In genomic region chr5:54311178-54311811, GRCh38 we compare ENCODE assay signal across 8 cellular contexts. TPM values are rescaled to one million over a fixed set of nuclear protein-coding genes. Genes with fewer than 3 reads are reported as not detected.
DNase-seq lines count a peak whose midpoint lies in the region; ATAC-seq, FAIRE-seq and TF ChIP-seq lines count a peak whose summit lies in the region.

No MANE protein-coding gene starts in this region.

- ATAC-seq in A549 (peak; percentile 2 to 9; a peak in 3 of 6 replicates), GM18520 (IDR thresholded peaks at IDR 0.05; ENCODE audit: unreplicated experiment) (peak; percentile 4)
- ATAC-seq in natural killer cell treated with Interleukin-12 subunit alpha and Interleukin-12 subunit beta and Interleukin-15 and Interleukin-18, amount 100 ng/mL, for 72 hours: no peak

- H3K4me2 ChIP-seq in A549 (peak overlapping the region; percentile 79), SK-N-SH (peak overlapping the region; percentile 90)

- peak overlapping the region; percentile 91 for H3K4me3 Mint-ChIP-seq in natural killer cell treated with Interleukin-12 subunit alpha and Interleukin-12 subunit beta and Interleukin-15 and Interleukin-18, amount 100 ng/mL, for 72 hours

- POLR2A ChIA-PET in A549 (lab: Yijun Ruan, JAX): interaction anchor here (0.7 to 3.1 kb wide), 12 partner anchors 10 to 849 kb away, joined by 3 to 44 read pairs (median 5); partner anchors contain the start of gene GPX8
- POLR2A ChIA-PET in SK-N-SH (lab: Yijun Ruan, JAX): interaction anchor here (0.9 kb wide), 1 partner anchor 108 kb away, joined by 4 read pairs; no protein-coding TSS in a partner anchor
- POLR2A ChIA-PET in GM10248 (lab: Yijun Ruan, JAX): interaction anchor here (0.6 to 1.3 kb wide), 8 partner anchors 11 to 1450 kb away, joined by 3 to 4 read pairs (median 3); no protein-coding TSS in a partner anchor

- H3K79me2 ChIP-seq in SK-N-SH (ENCODE audit: insufficient read depth): peaks cover 33% of the 10 kb centered on the region

- H2AFZ ChIP-seq in SK-N-SH (ENCODE audit: low read depth): peak overlapping the region; percentile 90

- H3K9me3 ChIP-seq in A549 (no peaks in the 10 kb centered on the region), SK-N-SH (no peaks in the 10 kb centered on the region)

- H3K27ac ChIP-seq in A549 (peak overlapping the region; percentile 83 to 89), SK-N-SH (ENCODE audit: low read depth in 2 of 2, low read length in 1 of 2) (peak overlapping the region; percentile 80 to 81; a peak in 3 of 4 replicates), epithelial cell of prostate (peak overlapping the region; percentile 75)

- CTCF ChIA-PET in A549 (lab: Yijun Ruan, JAX) (interaction anchor here (0.7 to 2.4 kb wide), 9 partner anchors 12 to 179 kb away, joined by 3 to 8 read pairs (median 4); no protein-coding TSS in a partner anchor), SK-N-SH (lab: Yijun Ruan, JAX) (interaction anchor here (0.8 to 1.5 kb wide), 8 partner anchors 11 to 179 kb away, joined by 3 to 6 read pairs (median 3); no protein-coding TSS in a partner anchor), GM10248 (lab: Yijun Ruan, JAX) (interaction anchor here (0.9 to 2.8 kb wide), 15 partner anchors 11 to 178 kb away, joined by 3 to 14 read pairs (median 4); no protein-coding TSS in a partner anchor)

- WGBS in A549 (ENCODE audit: missing lambda C conversion rate): 6% methylated on average over 16 of the region's 16 CpGs
- 2% methylated on average over 16 of the region's 16 CpGs for WGBS in SK-N-SH (ENCODE audit: low lambda C conversion rate)

- peaks cover 3 to 5% of the 10 kb centered on the region in 2 donors for H3K27me3 Mint-ChIP-seq in natural killer cell treated with Interleukin-12 subunit alpha and Interleukin-12 subunit beta and Interleukin-15 and Interleukin-18, amount 100 ng/mL, for 72 hours

- DNase-seq in A549 (ENCODE audit: low read depth in 1 of 2, low spot score in 1 of 2) (peak in 1 of 2 experiments; percentile 6), SK-N-SH (peak; percentile 13), epithelial cell of prostate (ENCODE audit: low read depth, low spot score) (no peak), NCI-H510A (lab: John Stamatoyannopoulos, UW) (no peak), GM10248 (ENCODE audit: extremely low spot score) (no peak)
- DNase-seq in natural killer cell treated with Interleukin-12 subunit alpha and Interleukin-12 subunit beta and Interleukin-15 and Interleukin-18, amount 100 ng/mL, for 72 hours (ENCODE audit: low spot score): no peak
- DNase-seq in stimulated activated CD4-positive, alpha-beta T cell treated with anti-CD3 and anti-CD28 coated beads, Interleukin-4, amount 100 ng/mL, for 4 hours: no peak

- no peaks in the 10 kb centered on the region for H3K36me3 ChIP-seq in SK-N-SH (replicated peaks in 1 of 2; ENCODE audit: control insufficient read depth in 1 of 2, insufficient read depth in 2 of 2, low read length in 1 of 2)

- H3K4me3 ChIP-seq in A549 (peak overlapping the region; percentile 86), SK-N-SH (ENCODE audit: low read depth in 2 of 2, low read length in 1 of 2) (peak overlapping the region; percentile 65 to 98)

- TF ChIP-seq CTCF in A549 (IDR thresholded peaks at IDR 0.05) (no peak), SK-N-SH (IDR thresholded peaks at IDR 0.05) (no peak), GM10248 (IDR thresholded peaks at IDR 0.05; ENCODE audit: control extremely low read depth, extremely low read depth, low read depth, missing control alignments) (no peak)

- TF ChIP-seq POLR2A in A549 (IDR thresholded peaks at IDR 0.05; ENCODE audit: low read length): no peak

- no peak for TF ChIP-seq RAD21 in A549 (conservative IDR thresholded peaks at IDR 0.05 in 1 of 2, IDR thresholded peaks at IDR 0.05 in 1 of 2)
- no peak for TF ChIP-seq RAD21 in SK-N-SH (IDR thresholded peaks at IDR 0.05; ENCODE audit: low read length)

- no peaks in the 10 kb centered on the region for H3K36me3 Mint-ChIP-seq in natural killer cell treated with Interleukin-12 subunit alpha and Interleukin-12 subunit beta and Interleukin-15 and Interleukin-18, amount 100 ng/mL, for 72 hours

- no peak for TF ChIP-seq EP300 in A549 (IDR thresholded peaks at IDR 0.05)
- no peak for TF ChIP-seq EP300 in SK-N-SH (IDR thresholded peaks at IDR 0.05; ENCODE audit: borderline replicate concordance in 1 of 2, low read depth in 1 of 2, low read length in 1 of 2)

- no peaks in the 10 kb centered on the region for H4K20me1 ChIP-seq in SK-N-SH (ENCODE audit: insufficient read depth)

- no peaks in the 10 kb centered on the region for H3K9me2 ChIP-seq in SK-N-SH

- H3K27ac Mint-ChIP-seq in natural killer cell treated with Interleukin-12 subunit alpha and Interleukin-12 subunit beta and Interleukin-15 and Interleukin-18, amount 100 ng/mL, for 72 hours: peak overlapping the region; percentile 80 to 93

- H3K4me1 ChIP-seq in A549 (peaks cover 13% of the 10 kb centered on the region; the same call in 1 of the 3 replicates), SK-N-SH (ENCODE audit: control insufficient read depth in 1 of 2, insufficient read depth in 2 of 2, low read depth in 1 of 2, low read length in 1 of 2) (peaks cover 3 to 12% of the 10 kb centered on the region in 2 experiments; a peak in 3 of 4 replicates)

- no peaks in the 10 kb centered on the region for H3K9me3 Mint-ChIP-seq in natural killer cell treated with Interleukin-12 subunit alpha and Interleukin-12 subunit beta and Interleukin-15 and Interleukin-18, amount 100 ng/mL, for 72 hours

- no peaks in the 10 kb centered on the region for H3K27me3 ChIP-seq in SK-N-SH (ENCODE audit: insufficient read depth)

- peak overlapping the region; percentile 82 for H3K9ac ChIP-seq in SK-N-SH

- H3K4me1 Mint-ChIP-seq in natural killer cell treated with Interleukin-12 subunit alpha and Interleukin-12 subunit beta and Interleukin-15 and Interleukin-18, amount 100 ng/mL, for 72 hours (ENCODE audit: low read depth in 2 of 2): peaks cover 20 to 28% of the 10 kb centered on the region in 2 donors

- H3F3A ChIP-seq in SK-N-SH (replicated peaks; ENCODE audit: insufficient read depth): no peaks in the 10 kb centered on the region

- FAIRE-seq in A549 (lab: Jason Lieb, UNC): no peak

TF ChIP-seq in A549, 52 proteins besides CTCF, POLR2A, EP300 and RAD21:
- no peak for TF ChIP-seq NPAS2 (CRISPR knock-in tag; IDR thresholded peaks at IDR 0.05; ENCODE audit: borderline replicate concordance)

TF ChIP-seq in SK-N-SH, 30 proteins besides CTCF, POLR2A, EP300 and RAD21:
- TF ChIP-seq USF2 (IDR thresholded peaks at IDR 0.05; ENCODE audit: borderline replicate concordance, low read depth, low read length) (no peak), FOXJ3 (CRISPR knock-in tag; IDR thresholded peaks at IDR 0.05) (no peak), NRF1 (IDR thresholded peaks at IDR 0.05; ENCODE audit: low read depth, low read length) (no peak), TAF1 (IDR thresholded peaks at IDR 0.05; ENCODE audit: borderline replicate concordance, low read depth, low read length) (no peak), MEF2A (IDR thresholded peaks at IDR 0.05; ENCODE audit: borderline replicate concordance, low read depth) (no peak)

RNA-seq across cellular contexts. Expression of gene ARL15, which starts 0.9 kb away (rescaled TPM):
- polyA plus RNA-seq in A549 (2011; rRNA removed): 11.8 and 15.9 TPM in 2 replicates
- 2.8 and 4.5 TPM in 2 replicates for polyA plus RNA-seq in A549 (2012; cell fraction: cytosol; rRNA removed)
- 2.6 and 4.6 TPM in 2 replicates for polyA plus RNA-seq in A549 (2012; cell fraction: nucleus; rRNA removed)
- polyA plus RNA-seq in A549 (2017; fragmentation: RNase III; extraction: RNeasy Plus Mini Kit Qiagen cat#74134 plus additional on column Dnase treatment): 8.6 to 12.1 TPM (median 10.8 TPM) in 3 replicates
- polyA minus RNA-seq in A549 (2011; rRNA and poly(A)+ RNA removed): 31.8 and 34.6 TPM in 2 replicates
- 6.4 and 11.0 TPM in 2 replicates for polyA plus RNA-seq in SK-N-SH (2012; rRNA removed)
- 10.4 and 10.5 TPM in 2 replicates for polyA plus RNA-seq in SK-N-SH (2012; cell fraction: cytosol; rRNA removed)
- polyA plus RNA-seq in SK-N-SH (2012; cell fraction: nucleus; rRNA removed): 6.2 and 10.4 TPM in 2 replicates
- 10 to 100 TPM; 12.0 to 13.0 TPM for total RNA-seq in natural killer cell treated with Interleukin-12 subunit alpha and Interleukin-12 subunit beta and Interleukin-15 and Interleukin-18, amount 100 ng/mL, for 72 hours

Comparison
In these comparisons a context has a peak if more than half of its experiments do, and no peak if none do; other contexts are left out.
1. ATAC-seq: peak in A549 (2 of 2) and GM18520 (single experiment); none in natural killer cell treated with Interleukin-12 subunit alpha and Interleukin-12 subunit beta and Interleukin-15 and Interleukin-18, amount 100 ng/mL, for 72 hours (0 of 2).
2. Peak in every context shown above with its lines, with median percentiles within 50 percentile points of each other: H3K27ac ChIP-seq.